Comparison of ENCODE assay signal across 9 cellular contexts in genomic region chr11:59556883-59557205, GRCh38. TPM values are rescaled to one million over a fixed set of nuclear protein-coding genes. Genes with fewer than 3 reads are reported as not detected.
DNase-seq lines count a peak whose midpoint lies in the region; ATAC-seq and TF ChIP-seq lines count a peak whose summit lies in the region.
"Had no signal": no experiment of that assay in that cellular context is flagged by ENCODE, and none has a peak within 500 bp of the region (broad histone marks: within the 10 kb centered on the region; RNA-seq: fewer than 3 reads in every experiment).

No MANE protein-coding gene starts in this region.

- ATAC-seq in right cardiac atrium, result no peak
- ATAC-seq in left ventricle myocardium superior, result no peak
- ATAC-seq in naive thymus-derived CD8-positive, alpha-beta T cell, result no peak
- ATAC-seq in esophagus mucosa, result no peak
- ATAC-seq in sciatic nerve, result no peak

- POLR2A ChIA-PET in naive thymus-derived CD8-positive, alpha-beta T cell (lab: Charles Lee), result interaction anchor here (0.6 to 2.9 kb wide), 5 partner anchors 9 to 112 kb away, joined by 3 to 17 read pairs (median 6); partner anchors contain the start of genes OSBP and PATL1

- DNase-seq in right cardiac atrium (no peak), left ventricle myocardium superior (no peak), NCI-H345 treated with DMSO at 0.1 percent for 48 hours (lab: John Stamatoyannopoulos, UW; ENCODE audit: unreplicated experiment) (peak; percentile 12), sciatic nerve (ENCODE audit: low spot score) (no peak), retina (no peak)
- DNase-seq in naive thymus-derived CD8-positive, alpha-beta T cell, result no peak

- H3K4me1 ChIP-seq in right cardiac atrium (ENCODE audit: control insufficient read depth, insufficient read depth, low read length), result peaks cover 2% of the 10 kb centered on the region

- H3K27ac ChIP-seq in right cardiac atrium (ENCODE audit: low read length), result peak overlapping the region; percentile 39

- peaks cover 0 to 12% (median 3%) of the 10 kb centered on the region in 5 experiments for H3K9me3 Mint-ChIP-seq in brain
- peaks cover 0 to 4% (median 0%) of the 10 kb centered on the region in 9 donors for H3K9me3 Mint-ChIP-seq in naive thymus-derived CD8-positive, alpha-beta T cell

- intact Hi-C loops in right cardiac atrium (cut with DNase I) (loop anchor here in 2 of 4 donors (10.0 kb wide), 2 partner anchors 58 to 108 kb away; partner anchors contain the start of genes OSBP (in 1 of the 2) and PATL1 (in 1 of the 2)), left ventricle myocardium superior (cut with micrococcal nuclease) (no loop called here), sciatic nerve (cut with DNase I) (no loop called here)

- peak overlapping the region; percentile 66 for H3K4me3 ChIP-seq in right cardiac atrium (ENCODE audit: low read length)

- peaks cover 26% of the 10 kb centered on the region for H3K27me3 Mint-ChIP-seq in brain
- H3K27me3 Mint-ChIP-seq in naive thymus-derived CD8-positive, alpha-beta T cell, result peaks cover 0 to 3% (median 0%) of the 10 kb centered on the region in 5 donors

- peak overlapping the region in 4 of 5 experiments; percentile 87 to 91 (median 90) for H3K27ac Mint-ChIP-seq in brain
- H3K27ac Mint-ChIP-seq in naive thymus-derived CD8-positive, alpha-beta T cell, result peak overlapping the region in 9 of 10 donors; percentile 6 to 75 (median 55)

- H3K27me3 ChIP-seq in right cardiac atrium (ENCODE audit: control insufficient read depth, insufficient read depth), result no peaks in the 10 kb centered on the region

- peaks cover 69% of the 10 kb centered on the region for H3K4me1 Mint-ChIP-seq in brain
- H3K4me1 Mint-ChIP-seq in naive thymus-derived CD8-positive, alpha-beta T cell, result peaks cover 24 to 67% (median 60%) of the 10 kb centered on the region in 4 donors

- H3K9me3 ChIP-seq in right cardiac atrium (ENCODE audit: control insufficient read depth, low read length), result no peaks in the 10 kb centered on the region

- 18% methylated on average over 11 of the region's 11 CpGs for WGBS in right cardiac atrium

- peak overlapping the region; percentile 86 to 93 (median 88) for H3K4me3 Mint-ChIP-seq in brain
- peak overlapping the region; percentile 69 to 84 (median 78) for H3K4me3 Mint-ChIP-seq in naive thymus-derived CD8-positive, alpha-beta T cell

- H3K36me3 Mint-ChIP-seq in brain, result no peaks in the 10 kb centered on the region
- peaks cover 0 to 2% (median 0%) of the 10 kb centered on the region in 3 donors for H3K36me3 Mint-ChIP-seq in naive thymus-derived CD8-positive, alpha-beta T cell

- TF ChIP-seq CTCF in brain (conservative IDR thresholded peaks at IDR 0.05), result no peak

RNA-seq across cellular contexts. Expression of gene OR4D9, which starts 45.5 kb away (rescaled TPM):
- not detected for total RNA-seq in right cardiac atrium
- not detected for polyA plus RNA-seq in right cardiac atrium
- not detected for total RNA-seq in left ventricle myocardium superior
- not detected for polyA plus RNA-seq in brain (ENCODE audit: insufficient read depth, low read depth, low replicate concordance)
- total RNA-seq in naive thymus-derived CD8-positive, alpha-beta T cell, result not detected
- not detected for polyA plus RNA-seq in naive thymus-derived CD8-positive, alpha-beta T cell
- total RNA-seq in esophagus mucosa, result not detected
- total RNA-seq in sciatic nerve, result not detected
- total RNA-seq: subcutaneous adipose tissue had no signal

RNA-seq across cellular contexts. Expression of gene OR4D11, which starts 53.5 kb away (rescaled TPM):
- total RNA-seq in right cardiac atrium, result not detected
- not detected for polyA plus RNA-seq in right cardiac atrium
- total RNA-seq in left ventricle myocardium superior, result not detected
- polyA plus RNA-seq in brain (ENCODE audit: insufficient read depth, low read depth, low replicate concordance), result not detected
- not detected for total RNA-seq in naive thymus-derived CD8-positive, alpha-beta T cell
- not detected for polyA plus RNA-seq in naive thymus-derived CD8-positive, alpha-beta T cell
- not detected for total RNA-seq in esophagus mucosa
- not detected for total RNA-seq in sciatic nerve
- total RNA-seq: subcutaneous adipose tissue had no signal

RNA-seq across cellular contexts. Expression of gene OSBP, which starts 58.7 kb away (rescaled TPM):
- total RNA-seq in right cardiac atrium, result 10 to 100 TPM; 33.9 to 40.6 (median 36.3) TPM
- 16.2 TPM for polyA plus RNA-seq in right cardiac atrium
- 40.9 TPM for total RNA-seq in left ventricle myocardium superior
- polyA plus RNA-seq in brain (ENCODE audit: insufficient read depth, low read depth, low replicate concordance), result 41.9 TPM
- 10 to 100 TPM; 46.7 to 50.5 TPM for total RNA-seq in naive thymus-derived CD8-positive, alpha-beta T cell
- 10 to 100 TPM; 19.5 to 34.8 (median 19.6) TPM for polyA plus RNA-seq in naive thymus-derived CD8-positive, alpha-beta T cell
- 24.0 TPM for total RNA-seq in esophagus mucosa
- total RNA-seq in sciatic nerve, result 45.5 TPM
